ENCODE assay signal across 13 cellular contexts in genomic region chr5:158463971-158464370, GRCh38.
DNase-seq lines count a peak whose midpoint lies in the region; ATAC-seq, FAIRE-seq and TF ChIP-seq lines count a peak whose summit lies in the region.
"Had no signal": no experiment of that assay in that cellular context is flagged by ENCODE, and none has a peak within 500 bp of the region (broad histone marks: within the 10 kb centered on the region; RNA-seq: fewer than 3 reads in every experiment).

No MANE protein-coding gene starts in this region.

- FAIRE-seq in urothelium cell line (lab: Jason Lieb, UNC), result no peak

- no peak for TF ChIP-seq CTCF in AG09309 (IDR thresholded peaks at IDR 0.05; ENCODE audit: control insufficient read depth, insufficient read depth, low read depth, low read length, missing control alignments)
- no peak for TF ChIP-seq CTCF in HL-60 (IDR thresholded peaks at IDR 0.05; ENCODE audit: insufficient read depth, low read length)
- TF ChIP-seq CTCF in MCF 10A (IDR thresholded peaks at IDR 0.05; ENCODE audit: unreplicated experiment), result no peak

- H3K27me3 Mint-ChIP-seq in MCF 10A (ENCODE audit: insufficient read depth, unreplicated experiment) (no peaks in the 10 kb centered on the region), memory B cell (no peaks in the 10 kb centered on the region)

- intact Hi-C loops in MCF 10A (cut with micrococcal nuclease), result loop anchor here (2.0 kb wide), 1 partner anchor 79 kb away; no protein-coding TSS in a partner anchor

- POLR2A ChIA-PET in MCF 10A (lab: Yijun Ruan, JAX), result interaction anchor here (0.6 to 2.1 kb wide), 5 partner anchors 14 to 176 kb away, joined by 3 to 7 read pairs (median 3); no protein-coding TSS in a partner anchor

- H3K36me3 Mint-ChIP-seq in MCF 10A (ENCODE audit: insufficient read depth, unreplicated experiment) (peaks cover 6% of the 10 kb centered on the region), memory B cell (no peaks in the 10 kb centered on the region)

- peak; percentile 77 for DNase-seq in AG09309 (ENCODE audit: low read depth)
- peak; percentile 58 to 86 for DNase-seq in HL-60 (ENCODE audit: low read depth in 1 of 2, low spot score in 1 of 2)
- DNase-seq in MCF 10A (ENCODE audit: unreplicated experiment), result peak; percentile 98
- DNase-seq in memory B cell (ENCODE audit: low spot score in 2 of 2), result no peak
- no peak for DNase-seq in urothelium cell line (ENCODE audit: low spot score)
- DNase-seq: activated CD4-positive, alpha-beta T cell treated with anti-CD3 and anti-CD28 coated beads for 4 hours; Caco-2; erythroblast; NCI-H2171; occipital lobe had no signal

- H3K27ac Mint-ChIP-seq in MCF 10A (ENCODE audit: low read depth, unreplicated experiment) (peak overlapping the region; percentile 74), memory B cell (peak overlapping the region; percentile 19)

- no peak overlapping the region for H3K27ac ChIP-seq in HL-60 (replicated peaks)

- H3K9me3 Mint-ChIP-seq in MCF 10A (ENCODE audit: unreplicated experiment) (no peaks in the 10 kb centered on the region), memory B cell (peaks cover 1% of the 10 kb centered on the region)

- no TSS peak for BruUV-seq in MCF 10A (replicated peaks; lab: Mats Ljungman, UMichigan)

- H3K27me3 ChIP-seq in HL-60 (ENCODE audit: insufficient read depth, poor library complexity, severe bottlenecking), result no peaks in the 10 kb centered on the region

- CTCF ChIA-PET in MCF 10A (lab: Yijun Ruan, JAX), result interaction anchor here (0.5 to 1.2 kb wide), 4 partner anchors 57 to 693 kb away, joined by 3 to 4 read pairs (median 3); no protein-coding TSS in a partner anchor

- H3K4me3 Mint-ChIP-seq in MCF 10A (ENCODE audit: unreplicated experiment) (no peak overlapping the region), memory B cell (no peak overlapping the region)

- H3K4me1 Mint-ChIP-seq in MCF 10A (ENCODE audit: insufficient read depth, unreplicated experiment) (peaks cover 48% of the 10 kb centered on the region), memory B cell (peaks cover 14% of the 10 kb centered on the region)

- ATAC-seq in memory B cell (ENCODE audit: low read depth), result no peak
- no peak for ATAC-seq in GM21786 (IDR thresholded peaks at IDR 0.05; ENCODE audit: unreplicated experiment)
- no peak for ATAC-seq in GM21526 (IDR thresholded peaks at IDR 0.05; ENCODE audit: low FRiP score, unreplicated experiment)
- ATAC-seq in HG03469 (IDR thresholded peaks at IDR 0.05; ENCODE audit: unreplicated experiment), result no peak

- H3K4me3 ChIP-seq in AG09309 (ENCODE audit: control insufficient read depth, low read depth, low read length) (no peak overlapping the region), HL-60 (replicated peaks; ENCODE audit: insufficient read depth, low read length) (no peak overlapping the region)

Comparison
In these comparisons a context has a peak if more than half of its experiments do, and no peak if none do; other contexts are left out.
1. DNase-seq: peak in AG09309 (single experiment), HL-60 (2 of 2) and MCF 10A (single experiment); none in memory B cell (0 of 2) and urothelium cell line (single experiment).